Comparison of ENCODE assay signal across 19 cellular contexts in the genomic region with DNA sequence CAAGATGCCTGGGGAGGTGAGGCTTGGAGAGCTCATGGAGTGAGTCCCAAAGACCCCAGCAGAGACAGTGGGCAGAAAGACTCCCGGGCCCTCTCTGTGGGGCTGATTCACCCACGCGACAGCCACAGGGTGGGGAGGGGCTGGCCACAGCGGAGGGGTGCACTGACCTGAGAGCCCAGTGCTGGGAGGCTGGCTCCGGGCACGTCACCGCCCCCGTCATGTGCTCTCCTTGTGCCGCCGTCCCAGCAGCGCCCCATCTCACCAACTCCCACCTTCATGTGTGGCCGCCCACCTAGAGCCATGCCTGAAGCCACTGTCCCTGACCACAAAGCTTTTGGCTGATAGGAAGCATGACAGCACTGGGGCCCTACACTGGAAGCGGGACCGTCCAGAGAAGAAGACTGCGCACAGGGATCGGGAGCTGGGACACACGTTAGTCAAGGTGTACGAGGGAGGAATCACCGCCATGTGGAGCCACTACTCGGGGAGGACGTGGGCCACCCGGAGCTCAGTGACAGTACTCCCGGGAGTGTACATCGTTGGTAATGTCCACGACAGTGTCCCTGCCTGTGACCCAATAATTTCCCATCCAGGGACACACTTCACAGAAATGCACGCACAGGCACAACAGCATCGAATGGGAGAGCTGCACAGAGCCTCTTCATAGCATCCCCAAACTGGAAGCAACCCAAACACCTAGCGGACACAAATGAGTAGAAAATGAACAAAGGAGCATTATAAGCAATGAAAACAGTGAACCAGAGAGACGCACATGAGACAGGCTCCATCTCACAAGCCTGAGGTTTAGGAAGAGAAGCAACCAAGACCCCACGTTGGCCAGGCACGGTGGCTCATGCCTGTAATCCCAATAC. TPM values are rescaled to one million over a fixed set of nuclear protein-coding genes. Genes with fewer than 3 reads are reported as not detected.
"Had no signal": no experiment of that assay in that cellular context is flagged by ENCODE, and none has a peak within 500 bp of the region (broad histone marks: within the 10 kb centered on the region; RNA-seq: fewer than 3 reads in every experiment).

No MANE protein-coding gene starts in this region.

- H3K4me1 Mint-ChIP-seq: central memory CD8-positive, alpha-beta T cell had no signal

- FAIRE-seq: frontal cortex had no signal

- H3K36me3 Mint-ChIP-seq: activated CD4-positive, alpha-beta memory T cell treated with anti-CD3 and anti-CD28 coated beads for 36 hours; brain had no signal

- H3K4me3 Mint-ChIP-seq: activated B cell treated with CpG ODN at 0.5 μM for 24 hours; activated CD4-positive, alpha-beta memory T cell treated with anti-CD3 and anti-CD28 coated beads for 36 hours; activated naive CD4-positive, alpha-beta T cell treated with anti-CD3 and anti-CD28 coated beads for 36 hours; activated T-cell treated with anti-CD3 and anti-CD28 coated beads, Interleukin-2, amount 50 U/mL, for 24 hours; brain; central memory CD8-positive, alpha-beta T cell had no signal

- DNase-seq: activated B cell treated with CpG ODN at 0.5 μM for 24 hours; activated CD4-positive, alpha-beta memory T cell treated with anti-CD3 and anti-CD28 coated beads for 36 hours; activated CD4-positive, alpha-beta T cell treated with anti-CD3 and anti-CD28 coated beads for 4 hours; activated naive CD4-positive, alpha-beta T cell treated with anti-CD3 and anti-CD28 coated beads for 36 hours; activated T-cell treated with anti-CD3 and anti-CD28 coated beads, Interleukin-2, amount 50 U/mL, for 24 hours; colonic mucosa; left ventricle myocardium inferior; mammary epithelial cell; spleen; stimulated activated naive CD4-positive, alpha-beta T cell; T-helper 1 cell; T-helper 9 cell; testis had no signal

- H3K27ac Mint-ChIP-seq: activated B cell treated with CpG ODN at 0.5 μM for 24 hours; activated CD4-positive, alpha-beta memory T cell treated with anti-CD3 and anti-CD28 coated beads for 36 hours; activated naive CD4-positive, alpha-beta T cell treated with anti-CD3 and anti-CD28 coated beads for 36 hours; activated T-cell treated with anti-CD3 and anti-CD28 coated beads, Interleukin-2, amount 50 U/mL, for 24 hours; activated T-helper 2 cell treated with anti-CD3 and anti-CD28 coated beads, Interferon-gamma antibody, Interleukin-2, Interleukin-4, amounts not matched to agents 10 μg/mL and 5 μg/mL and 100 μg/mL, durations not matched to agents 14 hours and 24 hours and 36 hours had no signal

- H3K9me3 Mint-ChIP-seq: activated B cell treated with CpG ODN at 0.5 μM for 24 hours; activated CD4-positive, alpha-beta memory T cell treated with anti-CD3 and anti-CD28 coated beads for 36 hours; activated naive CD4-positive, alpha-beta T cell treated with anti-CD3 and anti-CD28 coated beads for 36 hours; activated T-cell treated with anti-CD3 and anti-CD28 coated beads, Interleukin-2, amount 50 U/mL, for 24 hours; activated T-helper 2 cell treated with anti-CD3 and anti-CD28 coated beads, Interferon-gamma antibody, Interleukin-2, Interleukin-4, amounts not matched to agents 10 μg/mL and 5 μg/mL and 100 μg/mL, durations not matched to agents 14 hours and 24 hours and 36 hours; central memory CD8-positive, alpha-beta T cell had no signal

- H3K27ac ChIP-seq: colonic mucosa, left ventricle myocardium inferior, parathyroid adenoma, spleen, testis, upper lobe of left lung had no signal

RNA-seq across cellular contexts. Expression of gene FOXC1, which starts 28.4 kb away (rescaled TPM):
- total RNA-seq: activated naive CD4-positive, alpha-beta T cell treated with anti-CD3 and anti-CD28 coated beads for 36 hours had no signal
